Comparison of ENCODE assay signal across 1 cellular context in genomic region chr18:74265546-74266098, GRCh38.
TF ChIP-seq lines count a peak whose summit lies in the region.

No MANE protein-coding gene starts in this region.

TF ChIP-seq in HepG2, 621 proteins besides CTCF, POLR2A, EP300 and RAD21 (continued from another document and continues in another):
- TF ChIP-seq AHDC1 (CRISPR knock-in tag; IDR thresholded peaks at IDR 0.05; ENCODE audit: borderline replicate concordance) (no peak), REXO4 (CRISPR knock-in tag; IDR thresholded peaks at IDR 0.05; ENCODE audit: borderline replicate concordance) (no peak), STAT6 (CRISPR knock-in tag; IDR thresholded peaks at IDR 0.05; ENCODE audit: borderline replicate concordance) (peak; percentile 58; the same call in 1 of the 2 replicates), ZNF691 (CRISPR knock-in tag; IDR thresholded peaks at IDR 0.05; ENCODE audit: borderline replicate concordance, low read depth) (no peak), EZH2 (conservative IDR thresholded peaks at IDR 0.05; ENCODE audit: low read depth, low read length) (no peak), ZNF562 (CRISPR knock-in tag; IDR thresholded peaks at IDR 0.05; ENCODE audit: borderline replicate concordance) (no peak), ZNF709 (CRISPR knock-in tag; IDR thresholded peaks at IDR 0.05) (peak; percentile 23; the same call in 1 of the 2 replicates), CEBPG (CRISPR knock-in tag; IDR thresholded peaks at IDR 0.05) (no peak), BRCA1 (CRISPR knock-in tag; IDR thresholded peaks at IDR 0.05) (no peak), CBX5 (CRISPR knock-in tag; IDR thresholded peaks at IDR 0.05; ENCODE audit: borderline replicate concordance) (no peak), ZNF17 (CRISPR knock-in tag; IDR thresholded peaks at IDR 0.05) (no peak), RFXAP (CRISPR knock-in tag; IDR thresholded peaks at IDR 0.05; ENCODE audit: borderline replicate concordance) (no peak), ZNF597 (CRISPR knock-in tag; IDR thresholded peaks at IDR 0.05) (no peak), SIN3B (IDR thresholded peaks at IDR 0.05; ENCODE audit: low read length) (no peak), ZNF687 (CRISPR knock-in tag; IDR thresholded peaks at IDR 0.05) (peak; percentile 62), ZC3H4 (CRISPR knock-in tag; IDR thresholded peaks at IDR 0.05; ENCODE audit: borderline replicate concordance) (no peak), AFF4 (CRISPR knock-in tag; IDR thresholded peaks at IDR 0.05) (no peak), HOMEZ (CRISPR knock-in tag; IDR thresholded peaks at IDR 0.05; ENCODE audit: low read depth) (no peak), PRDM10 (CRISPR knock-in tag; IDR thresholded peaks at IDR 0.05; ENCODE audit: low read depth) (no peak), NCOA5 (CRISPR knock-in tag; IDR thresholded peaks at IDR 0.05) (no peak), SMAD3 (CRISPR knock-in tag; IDR thresholded peaks at IDR 0.05) (no peak), ZNF543 (CRISPR knock-in tag; IDR thresholded peaks at IDR 0.05) (no peak), ZHX1 (CRISPR knock-in tag; IDR thresholded peaks at IDR 0.05; ENCODE audit: low read depth) (no peak)
